In the genomic region with DNA sequence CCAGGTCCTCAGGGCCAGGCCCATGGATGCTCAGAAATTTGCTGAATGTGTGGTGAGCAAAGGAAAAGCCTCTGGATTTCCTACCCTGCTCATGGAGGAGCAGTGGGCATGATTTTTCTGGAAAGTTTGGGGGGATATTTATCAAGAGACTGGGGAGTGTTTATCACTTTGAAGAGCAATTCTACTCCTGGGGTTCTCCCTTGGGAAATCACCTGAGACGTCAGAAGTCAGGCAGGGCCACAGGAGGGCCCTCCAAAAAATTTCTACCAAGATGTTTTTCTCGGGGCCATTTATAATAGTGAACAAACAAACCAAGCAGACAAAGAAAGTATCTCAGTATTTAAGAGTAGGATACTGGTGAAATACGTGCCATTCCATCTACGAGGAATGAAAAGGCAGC, we compare ENCODE assay signal across 1 cellular context.
TF ChIP-seq lines count a peak whose summit lies in the region.

No MANE protein-coding gene starts in this region.

TF ChIP-seq in GM23338, 12 proteins besides CTCF, POLR2A, EP300 and RAD21 (continued from another document):
- TF ChIP-seq, protein P1, sequence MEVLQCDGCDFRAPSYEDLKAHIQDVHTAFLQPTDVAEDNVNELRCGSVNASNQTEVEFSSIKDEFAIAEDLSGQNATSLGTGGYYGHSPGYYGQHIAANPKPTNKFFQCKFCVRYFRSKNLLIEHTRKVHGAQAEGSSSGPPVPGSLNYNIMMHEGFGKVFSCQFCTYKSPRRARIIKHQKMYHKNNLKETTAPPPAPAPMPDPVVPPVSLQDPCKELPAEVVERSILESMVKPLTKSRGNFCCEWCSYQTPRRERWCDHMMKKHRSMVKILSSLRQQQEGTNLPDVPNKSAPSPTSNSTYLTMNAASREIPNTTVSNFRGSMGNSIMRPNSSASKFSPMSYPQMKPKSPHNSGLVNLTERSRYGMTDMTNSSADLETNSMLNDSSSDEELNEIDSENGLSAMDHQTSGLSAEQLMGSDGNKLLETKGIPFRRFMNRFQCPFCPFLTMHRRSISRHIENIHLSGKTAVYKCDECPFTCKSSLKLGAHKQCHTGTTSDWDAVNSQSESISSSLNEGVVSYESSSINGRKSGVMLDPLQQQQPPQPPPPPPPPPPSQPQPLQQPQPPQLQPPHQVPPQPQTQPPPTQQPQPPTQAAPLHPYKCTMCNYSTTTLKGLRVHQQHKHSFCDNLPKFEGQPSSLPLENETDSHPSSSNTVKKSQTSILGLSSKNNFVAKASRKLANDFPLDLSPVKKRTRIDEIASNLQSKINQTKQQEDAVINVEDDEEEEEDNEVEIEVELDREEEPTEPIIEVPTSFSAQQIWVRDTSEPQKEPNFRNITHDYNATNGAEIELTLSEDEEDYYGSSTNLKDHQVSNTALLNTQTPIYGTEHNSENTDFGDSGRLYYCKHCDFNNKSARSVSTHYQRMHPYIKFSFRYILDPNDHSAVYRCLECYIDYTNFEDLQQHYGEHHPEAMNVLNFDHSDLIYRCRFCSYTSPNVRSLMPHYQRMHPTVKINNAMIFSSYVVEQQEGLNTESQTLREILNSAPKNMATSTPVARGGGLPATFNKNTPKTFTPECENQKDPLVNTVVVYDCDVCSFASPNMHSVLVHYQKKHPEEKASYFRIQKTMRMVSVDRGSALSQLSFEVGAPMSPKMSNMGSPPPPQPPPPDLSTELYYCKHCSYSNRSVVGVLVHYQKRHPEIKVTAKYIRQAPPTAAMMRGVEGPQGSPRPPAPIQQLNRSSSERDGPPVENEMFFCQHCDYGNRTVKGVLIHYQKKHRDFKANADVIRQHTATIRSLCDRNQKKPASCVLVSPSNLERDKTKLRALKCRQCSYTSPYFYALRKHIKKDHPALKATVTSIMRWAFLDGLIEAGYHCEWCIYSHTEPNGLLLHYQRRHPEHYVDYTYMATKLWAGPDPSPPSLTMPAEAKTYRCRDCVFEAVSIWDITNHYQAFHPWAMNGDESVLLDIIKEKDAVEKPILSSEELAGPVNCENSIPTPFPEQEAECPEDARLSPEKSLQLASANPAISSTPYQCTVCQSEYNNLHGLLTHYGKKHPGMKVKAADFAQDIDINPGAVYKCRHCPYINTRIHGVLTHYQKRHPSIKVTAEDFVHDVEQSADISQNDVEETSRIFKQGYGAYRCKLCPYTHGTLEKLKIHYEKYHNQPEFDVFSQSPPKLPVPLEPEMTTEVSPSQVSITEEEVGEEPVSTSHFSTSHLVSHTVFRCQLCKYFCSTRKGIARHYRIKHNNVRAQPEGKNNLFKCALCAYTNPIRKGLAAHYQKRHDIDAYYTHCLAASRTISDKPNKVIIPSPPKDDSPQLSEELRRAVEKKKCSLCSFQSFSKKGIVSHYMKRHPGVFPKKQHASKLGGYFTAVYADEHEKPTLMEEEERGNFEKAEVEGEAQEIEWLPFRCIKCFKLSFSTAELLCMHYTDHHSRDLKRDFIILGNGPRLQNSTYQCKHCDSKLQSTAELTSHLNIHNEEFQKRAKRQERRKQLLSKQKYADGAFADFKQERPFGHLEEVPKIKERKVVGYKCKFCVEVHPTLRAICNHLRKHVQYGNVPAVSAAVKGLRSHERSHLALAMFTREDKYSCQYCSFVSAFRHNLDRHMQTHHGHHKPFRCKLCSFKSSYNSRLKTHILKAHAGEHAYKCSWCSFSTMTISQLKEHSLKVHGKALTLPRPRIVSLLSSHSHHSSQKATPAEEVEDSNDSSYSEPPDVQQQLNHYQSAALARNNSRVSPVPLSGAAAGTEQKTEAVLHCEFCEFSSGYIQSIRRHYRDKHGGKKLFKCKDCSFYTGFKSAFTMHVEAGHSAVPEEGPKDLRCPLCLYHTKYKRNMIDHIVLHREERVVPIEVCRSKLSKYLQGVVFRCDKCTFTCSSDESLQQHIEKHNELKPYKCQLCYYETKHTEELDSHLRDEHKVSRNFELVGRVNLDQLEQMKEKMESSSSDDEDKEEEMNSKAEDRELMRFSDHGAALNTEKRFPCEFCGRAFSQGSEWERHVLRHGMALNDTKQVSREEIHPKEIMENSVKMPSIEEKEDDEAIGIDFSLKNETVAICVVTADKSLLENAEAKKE (CRISPR knock-in tag; IDR thresholded peaks at IDR 0.05) = no peak
- TF ChIP-seq, protein P2, sequence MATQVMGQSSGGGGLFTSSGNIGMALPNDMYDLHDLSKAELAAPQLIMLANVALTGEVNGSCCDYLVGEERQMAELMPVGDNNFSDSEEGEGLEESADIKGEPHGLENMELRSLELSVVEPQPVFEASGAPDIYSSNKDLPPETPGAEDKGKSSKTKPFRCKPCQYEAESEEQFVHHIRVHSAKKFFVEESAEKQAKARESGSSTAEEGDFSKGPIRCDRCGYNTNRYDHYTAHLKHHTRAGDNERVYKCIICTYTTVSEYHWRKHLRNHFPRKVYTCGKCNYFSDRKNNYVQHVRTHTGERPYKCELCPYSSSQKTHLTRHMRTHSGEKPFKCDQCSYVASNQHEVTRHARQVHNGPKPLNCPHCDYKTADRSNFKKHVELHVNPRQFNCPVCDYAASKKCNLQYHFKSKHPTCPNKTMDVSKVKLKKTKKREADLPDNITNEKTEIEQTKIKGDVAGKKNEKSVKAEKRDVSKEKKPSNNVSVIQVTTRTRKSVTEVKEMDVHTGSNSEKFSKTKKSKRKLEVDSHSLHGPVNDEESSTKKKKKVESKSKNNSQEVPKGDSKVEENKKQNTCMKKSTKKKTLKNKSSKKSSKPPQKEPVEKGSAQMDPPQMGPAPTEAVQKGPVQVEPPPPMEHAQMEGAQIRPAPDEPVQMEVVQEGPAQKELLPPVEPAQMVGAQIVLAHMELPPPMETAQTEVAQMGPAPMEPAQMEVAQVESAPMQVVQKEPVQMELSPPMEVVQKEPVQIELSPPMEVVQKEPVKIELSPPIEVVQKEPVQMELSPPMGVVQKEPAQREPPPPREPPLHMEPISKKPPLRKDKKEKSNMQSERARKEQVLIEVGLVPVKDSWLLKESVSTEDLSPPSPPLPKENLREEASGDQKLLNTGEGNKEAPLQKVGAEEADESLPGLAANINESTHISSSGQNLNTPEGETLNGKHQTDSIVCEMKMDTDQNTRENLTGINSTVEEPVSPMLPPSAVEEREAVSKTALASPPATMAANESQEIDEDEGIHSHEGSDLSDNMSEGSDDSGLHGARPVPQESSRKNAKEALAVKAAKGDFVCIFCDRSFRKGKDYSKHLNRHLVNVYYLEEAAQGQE (IDR thresholded peaks at IDR 0.05; ENCODE audit: unreplicated experiment) = no peak
- TF ChIP-seq POLR2AphosphoS5 (IDR thresholded peaks at IDR 0.05; ENCODE audit: low read depth) = no peak
- no peak for TF ChIP-seq EZH2phosphoT487 (IDR thresholded peaks at IDR 0.05; ENCODE audit: unreplicated experiment)
- TF ChIP-seq CREB1 (CRISPR knock-in tag; IDR thresholded peaks at IDR 0.05; ENCODE audit: low read depth) = no peak
- TF ChIP-seq EZH2 (IDR thresholded peaks at IDR 0.05; ENCODE audit: low read depth, unreplicated experiment) = no peak
- TF ChIP-seq ZNF331 (CRISPR knock-in tag; IDR thresholded peaks at IDR 0.05; ENCODE audit: low read depth) = no peak
- no peak for TF ChIP-seq ZNF114 (CRISPR knock-in tag; IDR thresholded peaks at IDR 0.05)
- TF ChIP-seq STAT1 (IDR thresholded peaks at IDR 0.05; ENCODE audit: unreplicated experiment) = no peak
